9 cellular contexts compared by ENCODE assay signal in the genomic region with DNA sequence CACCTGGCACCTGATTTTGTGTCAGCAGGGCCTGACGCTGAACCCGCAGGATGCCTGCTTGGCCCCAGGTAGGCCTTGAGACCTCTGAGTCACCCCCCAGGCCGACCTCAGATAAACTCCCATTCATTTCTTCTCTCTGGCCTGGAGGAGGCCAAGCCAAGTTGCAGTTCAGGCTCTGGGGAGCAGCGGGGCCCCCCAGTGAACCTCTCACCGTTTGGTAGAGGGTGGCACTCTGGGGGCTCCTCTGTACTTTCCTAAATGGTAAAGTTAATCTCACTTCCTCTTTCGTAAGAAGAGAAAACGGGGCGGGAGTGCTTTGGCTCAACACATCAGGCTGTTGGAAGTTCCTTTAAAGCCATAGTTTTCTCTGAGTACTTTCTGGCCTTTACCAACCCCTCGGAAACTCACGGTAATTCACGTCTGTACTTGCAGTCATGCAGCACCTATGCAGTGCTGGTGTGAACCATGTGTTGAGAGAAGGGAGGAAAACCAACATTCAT. TPM values are rescaled to one million over a fixed set of nuclear protein-coding genes. Genes with fewer than 3 reads are reported as not detected.
DNase-seq lines count a peak whose midpoint lies in the region; ATAC-seq, FAIRE-seq and TF ChIP-seq lines count a peak whose summit lies in the region.
"Had no signal": no experiment of that assay in that cellular context is flagged by ENCODE, and none has a peak within 500 bp of the region (broad histone marks: within the 10 kb centered on the region; RNA-seq: fewer than 3 reads in every experiment).

No MANE protein-coding gene starts in this region.

- no peaks in the 10 kb centered on the region for H3K9me3 Mint-ChIP-seq in endothelial cell (ENCODE audit: unreplicated experiment)
- H3K9me3 Mint-ChIP-seq: brain had no signal

- TF ChIP-seq POLR2A in suprapubic skin (IDR thresholded peaks at IDR 0.05): no peak

- no peaks in the 10 kb centered on the region for H3K36me3 ChIP-seq in suprapubic skin

- peaks cover 24% of the 10 kb centered on the region for H3K36me3 Mint-ChIP-seq in endothelial cell (ENCODE audit: low read depth, unreplicated experiment)
- H3K36me3 Mint-ChIP-seq: brain had no signal

- no peak for DNase-seq in endothelial cell (ENCODE audit: low spot score)
- DNase-seq in suprapubic skin (ENCODE audit: low spot score in 2 of 2): no peak
- no peak for DNase-seq in NCI-H1436 treated with DMSO at 0.1 percent for 48 hours (lab: John Stamatoyannopoulos, UW)
- no peak for DNase-seq in D721Med (ENCODE audit: insufficient read length, low spot score)
- DNase-seq in NCI-H446 (lab: John Stamatoyannopoulos, UW): no peak

- ATAC-seq in GM19463 (IDR thresholded peaks at IDR 0.05; ENCODE audit: unreplicated experiment) (peak; percentile 73), HG03432 (IDR thresholded peaks at IDR 0.05; ENCODE audit: unreplicated experiment) (peak; percentile 73)

- H3K27ac Mint-ChIP-seq in endothelial cell (ENCODE audit: unreplicated experiment): no peak overlapping the region

- no peak for FAIRE-seq in D721Med (lab: Jason Lieb, UNC)

- H3K27ac ChIP-seq in suprapubic skin: peak overlapping the region; percentile 76
- H3K27ac ChIP-seq: KMS-11 had no signal

- peaks cover 9% of the 10 kb centered on the region for H3K27me3 Mint-ChIP-seq in endothelial cell (ENCODE audit: unreplicated experiment)
- H3K27me3 Mint-ChIP-seq: brain had no signal

- no peak for TF ChIP-seq EP300 in suprapubic skin (IDR thresholded peaks at IDR 0.05)

- WGBS in suprapubic skin: 24% methylated on average over 10 of the region's 11 CpGs

- H3K4me1 Mint-ChIP-seq in endothelial cell (ENCODE audit: unreplicated experiment): peaks cover 57% of the 10 kb centered on the region

- H3K4me1 ChIP-seq in suprapubic skin: peaks cover 67% of the 10 kb centered on the region

- no peaks in the 10 kb centered on the region for H3K9me3 ChIP-seq in suprapubic skin

- H3K4me3 Mint-ChIP-seq in endothelial cell (ENCODE audit: unreplicated experiment): peak overlapping the region; percentile 56

- no peaks in the 10 kb centered on the region for H3K27me3 ChIP-seq in suprapubic skin

- peak overlapping the region; percentile 5 for H3K4me3 ChIP-seq in suprapubic skin

- TF ChIP-seq CTCF in endothelial cell (IDR thresholded peaks at IDR 0.05; ENCODE audit: unreplicated experiment): no peak
- TF ChIP-seq CTCF in suprapubic skin (IDR thresholded peaks at IDR 0.05): no peak
- no peak for TF ChIP-seq CTCF in D721Med (IDR thresholded peaks at IDR 0.05; ENCODE audit: insufficient read depth, missing control alignments)

RNA-seq across cellular contexts. Expression of a gene that starts 2.8 kb away (rescaled TPM):
- total RNA-seq in endothelial cell (ENCODE audit: unreplicated experiment) (132 TPM), suprapubic skin (10 to 100 TPM; 30.3 to 53.3 (median 47.3) TPM)
